In genomic region chr15:67193223-67194009, GRCh38 we compare ENCODE assay signal across 12 cellular contexts.
DNase-seq lines count a peak whose midpoint lies in the region; ATAC-seq and TF ChIP-seq lines count a peak whose summit lies in the region.
"Had no signal": no experiment of that assay in that cellular context is flagged by ENCODE, and none has a peak within 500 bp of the region (broad histone marks: within the 10 kb centered on the region; RNA-seq: fewer than 3 reads in every experiment).

No MANE protein-coding gene starts in this region.

- peaks cover 51% of the 10 kb centered on the region for H3K36me3 Mint-ChIP-seq in CD4-positive, CD25-positive, alpha-beta regulatory T cell

- WGBS in psoas muscle, 3 donors, result 32 to 36% (median 32%) methylated on average over 13 of the region's 13 CpGs
- WGBS in lower leg skin, 2 donors, result 63% methylated on average over 13 of the region's 13 CpGs

- H3K4me1 ChIP-seq in CD4-positive, CD25-positive, alpha-beta regulatory T cell (ENCODE audit: control insufficient read depth, insufficient read depth, low read length, poor library complexity, severe bottlenecking), result peaks cover 4% of the 10 kb centered on the region
- H3K4me1 ChIP-seq in psoas muscle (peaks cover 74% of the 10 kb centered on the region), left lung (peaks cover 0 to 7% of the 10 kb centered on the region in 2 donors)
- H3K4me1 ChIP-seq: HAP-1 had no signal

- H3K4me3 Mint-ChIP-seq in CD4-positive, CD25-positive, alpha-beta regulatory T cell, result no peak overlapping the region

- H3K9me3 Mint-ChIP-seq in CD4-positive, CD25-positive, alpha-beta regulatory T cell, result peaks cover 0 to 1% (median 0%) of the 10 kb centered on the region in 7 donors

- no peak for DNase-seq in CD4-positive, CD25-positive, alpha-beta regulatory T cell
- DNase-seq in LNCaP clone FGC (ENCODE audit: low read depth), result peak; percentile 54
- DNase-seq in fibroblast of the aortic adventitia (ENCODE audit: low read depth), result peak; percentile 59
- peak; percentile 68 to 86 for DNase-seq in psoas muscle
- no peak for DNase-seq in left lung
- DNase-seq in lower leg skin (ENCODE audit: low spot score in 2 of 2), result no peak
- no peak for DNase-seq in activated CD4-positive, alpha-beta T cell treated with anti-CD3 and anti-CD28 coated beads, Interleukin-2, amount 50 U/mL, for 4 hours
- DNase-seq: effector CD4-positive, alpha-beta T cell; hippocampal formation; mucosa of descending colon had no signal

- H3K4me3 ChIP-seq in CD4-positive, CD25-positive, alpha-beta regulatory T cell (ENCODE audit: low read depth, low read length), result no peak overlapping the region
- H3K4me3 ChIP-seq in LNCaP clone FGC (ENCODE audit: low read depth, low read length) (no peak overlapping the region), fibroblast of the aortic adventitia (ENCODE audit: low read depth, low read length) (no peak overlapping the region), psoas muscle (no peak overlapping the region), left lung (no peak overlapping the region), lower leg skin (ENCODE audit: low read depth, poor library complexity, severe bottlenecking) (no peak overlapping the region)
- H3K4me3 ChIP-seq: HAP-1, mucosa of descending colon had no signal

- intact Hi-C loops in psoas muscle (cut with DNase I) (no loop called here), left lung (cut with DNase I) (no loop called here), lower leg skin (cut with DNase I; ENCODE audit: low total_unique reads) (no loop called here)

- TF ChIP-seq POLR2A in lower leg skin (IDR thresholded peaks at IDR 0.05), result no peak

- H3K36me3 ChIP-seq in CD4-positive, CD25-positive, alpha-beta regulatory T cell (ENCODE audit: control insufficient read depth, insufficient read depth, low read length), result peaks cover 54% of the 10 kb centered on the region
- peaks cover 0 to 35% of the 10 kb centered on the region in 2 donors for H3K36me3 ChIP-seq in psoas muscle (ENCODE audit: insufficient read depth in 1 of 2, low read depth in 1 of 2)
- peaks cover 0 to 65% of the 10 kb centered on the region in 2 donors for H3K36me3 ChIP-seq in left lung

- ATAC-seq in CD4-positive, CD25-positive, alpha-beta regulatory T cell (ENCODE audit: low read depth in 2 of 2), result no peak
- ATAC-seq in psoas muscle (peak; percentile 63 to 72 (median 66)), left lung (no peak), GM19455 (IDR thresholded peaks at IDR 0.05; ENCODE audit: unreplicated experiment) (no peak)
- ATAC-seq: mucosa of descending colon had no signal

- no peaks in the 10 kb centered on the region for H3K9me3 ChIP-seq in CD4-positive, CD25-positive, alpha-beta regulatory T cell (ENCODE audit: control insufficient read depth in 2 of 2, low read length in 2 of 2)
- H3K9me3 ChIP-seq in psoas muscle, result no peaks in the 10 kb centered on the region
- H3K9me3 ChIP-seq in left lung, result no peaks in the 10 kb centered on the region
- H3K9me3 ChIP-seq: HAP-1, mucosa of descending colon had no signal

- peak overlapping the region in 2 of 3 donors; percentile 47 to 67 for H3K27ac Mint-ChIP-seq in CD4-positive, CD25-positive, alpha-beta regulatory T cell

- peaks cover 11 to 14% (median 12%) of the 10 kb centered on the region in 4 donors for H3K4me1 Mint-ChIP-seq in CD4-positive, CD25-positive, alpha-beta regulatory T cell

- no peaks in the 10 kb centered on the region for H3K27me3 Mint-ChIP-seq in CD4-positive, CD25-positive, alpha-beta regulatory T cell

- TF ChIP-seq CTCF in LNCaP clone FGC (IDR thresholded peaks at IDR 0.05; ENCODE audit: control insufficient read depth, extremely low read depth, insufficient read depth), result no peak
- no peak for TF ChIP-seq CTCF in fibroblast of the aortic adventitia (IDR thresholded peaks at IDR 0.05; ENCODE audit: insufficient read depth, low read length)
- no peak for TF ChIP-seq CTCF in psoas muscle (IDR thresholded peaks at IDR 0.05)
- no peak for TF ChIP-seq CTCF in left lung (IDR thresholded peaks at IDR 0.05)
- no peak for TF ChIP-seq CTCF in lower leg skin (IDR thresholded peaks at IDR 0.05)

- H3K27ac ChIP-seq in CD4-positive, CD25-positive, alpha-beta regulatory T cell (ENCODE audit: insufficient read depth, low read length, poor library complexity, severe bottlenecking), result no peak overlapping the region
- peak overlapping the region; percentile 90 for H3K27ac ChIP-seq in psoas muscle
- H3K27ac ChIP-seq in left lung, result no peak overlapping the region

- no peaks in the 10 kb centered on the region for H3K27me3 ChIP-seq in CD4-positive, CD25-positive, alpha-beta regulatory T cell (ENCODE audit: control insufficient read depth, insufficient read depth, low read length)
- H3K27me3 ChIP-seq in psoas muscle (ENCODE audit: insufficient read depth in 3 of 3, low read length in 2 of 3) (no peaks in the 10 kb centered on the region), left lung (no peaks in the 10 kb centered on the region)

Comparison
In these comparisons a context has a peak if more than half of its experiments do, and no peak if none do; other contexts are left out.
1. ATAC-seq: peak in psoas muscle (4 of 4); none in CD4-positive, CD25-positive, alpha-beta regulatory T cell (0 of 2), left lung (single experiment) and GM19455 (single experiment).
2. DNase-seq: peak in LNCaP clone FGC (single experiment), fibroblast of the aortic adventitia (single experiment) and psoas muscle (2 of 2); none in CD4-positive, CD25-positive, alpha-beta regulatory T cell (0 of 3), left lung (0 of 2), lower leg skin (0 of 2) and activated CD4-positive, alpha-beta T cell treated with anti-CD3 and anti-CD28 coated beads, Interleukin-2, amount 50 U/mL, for 4 hours (0 of 2).